In genomic region chr10:21726601-21727295, GRCh38 we compare ENCODE assay signal across 21 cellular contexts.
DNase-seq lines count a peak whose midpoint lies in the region; ATAC-seq, FAIRE-seq and TF ChIP-seq lines count a peak whose summit lies in the region.
"Had no signal": no experiment of that assay in that cellular context is flagged by ENCODE, and none has a peak within 500 bp of the region (broad histone marks: within the 10 kb centered on the region; RNA-seq: fewer than 3 reads in every experiment).

No MANE protein-coding gene starts in this region.

- H3K9me3 Mint-ChIP-seq in Caco-2 (ENCODE audit: unreplicated experiment), result no peaks in the 10 kb centered on the region
- H3K9me3 Mint-ChIP-seq: CD8-positive, alpha-beta memory T cell; effector memory CD8-positive, alpha-beta T cell had no signal

- peaks cover 35% of the 10 kb centered on the region for H3K4me1 Mint-ChIP-seq in Caco-2 (ENCODE audit: low read depth, unreplicated experiment)

- peak overlapping the region; percentile 48 for H3K27ac Mint-ChIP-seq in Caco-2 (ENCODE audit: unreplicated experiment)

- ATAC-seq in K562 (no peak), HG02884 (IDR thresholded peaks at IDR 0.05; ENCODE audit: unreplicated experiment) (no peak)
- ATAC-seq: stimulated activated naive CD8-positive, alpha-beta T cell treated with anti-CD3 and anti-CD28 coated beads, Interleukin-15, Interleukin-2, amounts not matched to agents 100 U/mL and 50 U/mL, for 24 hours had no signal

- no peak overlapping the region for H3K4ac ChIP-seq in mesendoderm (ENCODE audit: low read depth, low read length)

- intact Hi-C loops in Caco-2 (cut with micrococcal nuclease; ENCODE audit: unreplicated experiment), result loop anchor here (1.0 to 10.0 kb wide), 2 partner anchors 25 to 362 kb away; no protein-coding TSS in a partner anchor
- intact Hi-C loops in K562 (cut with micrococcal nuclease), result loop anchor here (10.0 kb wide), 1 partner anchor 102 kb away; no protein-coding TSS in a partner anchor

- H4K20me1 ChIP-seq in K562 (replicated peaks; ENCODE audit: control insufficient read depth, insufficient read depth, low read length), result 0 out of 2 replicates have a peak, but pooled peaks cover 5% of the 10 kb centered on the region

- H3K23ac ChIP-seq in mesendoderm (ENCODE audit: low read length), result no peak overlapping the region

- WGBS in K562 (ENCODE audit: insufficient coverage, low coverage, missing lambda C conversion rate), result 60% methylated on average over 3 of the region's 3 CpGs
- no CpG with 5 or more reads among the region's 3 CpGs for WGBS in mesendoderm (ENCODE audit: extremely low coverage, insufficient coverage, low lambda C conversion rate)

- no peaks in the 10 kb centered on the region for H3K27me3 Mint-ChIP-seq in Caco-2 (ENCODE audit: insufficient read depth, unreplicated experiment)
- H3K27me3 Mint-ChIP-seq: CD8-positive, alpha-beta memory T cell; effector memory CD8-positive, alpha-beta T cell had no signal

- DNase-seq in Caco-2, result no peak
- DNase-seq in LHCN-M2 (ENCODE audit: low read depth), result peak; percentile 7
- peak in 3 of 4 experiments; percentile 24 to 46 (median 42) for DNase-seq in K562 (ENCODE audit: extremely low read depth in 1 of 4, low spot score in 3 of 4)
- DNase-seq in mesendoderm, result peak; percentile 63
- DNase-seq in GM12892 (ENCODE audit: insufficient read length), result no peak
- no peak for DNase-seq in DMS53 (lab: John Stamatoyannopoulos, UW)
- DNase-seq in activated effector memory CD4-positive, alpha-beta T cell treated with anti-CD3 and anti-CD28 coated beads, Interleukin-2, amount 50 U/mL, for 16 hours, result no peak
- DNase-seq: activated CD4-positive, alpha-beta T cell treated with anti-CD3 and anti-CD28 coated beads, Interleukin-2, amount 50 U/mL, for 4 hours; activated T-cell treated with anti-CD3 and anti-CD28 coated beads, Interleukin-2, amount 50 U/mL, for 1 hour; CD8-positive, alpha-beta memory T cell; central memory CD4-positive, alpha-beta T cell; effector memory CD8-positive, alpha-beta T cell; midbrain; NCI-H1092; NCI-H2171; SHP77 treated with DMSO at 0.1 percent for 48 hours; stimulated activated CD4-positive, alpha-beta T cell treated with anti-CD3 and anti-CD28 coated beads, Interleukin-12 subunit alpha, Interleukin-12 subunit beta, amount 100 ng/mL, for 4 hours; stimulated activated naive CD8-positive, alpha-beta T cell treated with anti-CD3 and anti-CD28 coated beads, Interleukin-15, Interleukin-2, amounts not matched to agents 100 U/mL and 50 U/mL, for 24 hours; uterus had no signal

- H2BK15ac ChIP-seq in mesendoderm (replicated peaks; ENCODE audit: low read depth), result no peak overlapping the region

- H3K27ac ChIP-seq in K562 (ENCODE audit: extremely low read depth, low read depth, low read length) (no peak overlapping the region), mesendoderm (ENCODE audit: low read depth, low read length) (peak overlapping the region; percentile 19)
- H3K27ac ChIP-seq: parathyroid adenoma, uterus had no signal

- no peak for TF ChIP-seq RAD21 in K562 (CRISPR knock-in tag; conservative IDR thresholded peaks at IDR 0.05 in 1 of 2, IDR thresholded peaks at IDR 0.05 in 1 of 2)

- H3K36me3 ChIP-seq in Caco-2 (ENCODE audit: control insufficient read depth, insufficient read depth, low read length) (peaks cover 2% of the 10 kb centered on the region; the same call in 1 of the 2 replicates), K562 (ENCODE audit: control insufficient read depth, insufficient read depth, low read length) (peaks cover 58% of the 10 kb centered on the region), mesendoderm (ENCODE audit: control insufficient read depth, insufficient read depth, low read length) (no peaks in the 10 kb centered on the region)
- H3K36me3 ChIP-seq: uterus had no signal

- H2AFZ ChIP-seq in K562 (ENCODE audit: low read depth, low read length), result no peak overlapping the region
- H2AFZ ChIP-seq: parathyroid adenoma had no signal

- H3K9me3 ChIP-seq in Caco-2 (no peaks in the 10 kb centered on the region), K562 (replicated peaks; ENCODE audit: control insufficient read depth, insufficient read depth, low read depth, low read length) (no peaks in the 10 kb centered on the region)
- H3K9me3 ChIP-seq: uterus had no signal

- TF ChIP-seq EP300 in K562 (IDR thresholded peaks at IDR 0.05; ENCODE audit: low read length), result no peak

- H3K4me3 Mint-ChIP-seq in Caco-2 (ENCODE audit: unreplicated experiment), result peak overlapping the region; percentile 50
- H3K4me3 Mint-ChIP-seq: CD8-positive, alpha-beta memory T cell; effector memory CD8-positive, alpha-beta T cell had no signal

- no peak overlapping the region for H3K4me2 ChIP-seq in K562 (ENCODE audit: insufficient read depth, low read length)
- H3K4me2 ChIP-seq in mesendoderm (ENCODE audit: low read length), result no peak overlapping the region

- H3K9me1 ChIP-seq in K562 (ENCODE audit: control insufficient read depth, insufficient read depth, low read length), result no peaks in the 10 kb centered on the region

- peaks cover 7% of the 10 kb centered on the region; the same call in 1 of the 3 replicates for H3K79me2 ChIP-seq in K562 (ENCODE audit: control insufficient read depth, insufficient read depth, low read length)
- H3K79me2 ChIP-seq in mesendoderm (ENCODE audit: control insufficient read depth, insufficient read depth, low read length), result no peaks in the 10 kb centered on the region
- H3K79me2 ChIP-seq: parathyroid adenoma had no signal

- CTCF ChIA-PET in Caco-2 (lab: Charles Lee) (interaction anchor here (1.4 kb wide), 1 partner anchor 231 kb away, joined by 6 read pairs; no protein-coding TSS in a partner anchor), K562 (lab: Yijun Ruan, JAX; ENCODE audit: low intra/inter-chr PET ratio) (no interaction called here)

- H3K9ac ChIP-seq in K562 (ENCODE audit: insufficient read depth in 1 of 2, low read depth in 2 of 2, low read length in 2 of 2) (no peak overlapping the region), mesendoderm (ENCODE audit: low read length) (no peak overlapping the region)
- H3K9ac ChIP-seq: parathyroid adenoma had no signal

- in situ Hi-C loops in K562 (cut with MboI), result no loop called here

- H3K4me1 ChIP-seq in Caco-2, result peaks cover 36% of the 10 kb centered on the region
- H3K4me1 ChIP-seq in K562 (replicated peaks in 1 of 2; ENCODE audit: control insufficient read depth in 2 of 2, insufficient read depth in 2 of 2, low read length in 2 of 2), result peaks cover 0 to 20% of the 10 kb centered on the region in 2 experiments; a peak in 3 of 5 replicates
- peaks cover 4% of the 10 kb centered on the region for H3K4me1 ChIP-seq in mesendoderm (ENCODE audit: control insufficient read depth, low read depth, low read length)

- H2AK5ac ChIP-seq in mesendoderm (ENCODE audit: low read length), result no peak overlapping the region

- H2BK120ac ChIP-seq in mesendoderm (ENCODE audit: low read depth, low read length), result peak overlapping the region; percentile 97

- peak overlapping the region; percentile 36 for H3K56ac ChIP-seq in mesendoderm (ENCODE audit: low read length)

- POLR2A ChIA-PET in Caco-2 (lab: Charles Lee) (no interaction called here), K562 (lab: Yijun Ruan, JAX) (no interaction called here)

- H3K79me1 ChIP-seq in mesendoderm (ENCODE audit: low read length), result peaks cover 2% of the 10 kb centered on the region

- H4K8ac ChIP-seq in mesendoderm (ENCODE audit: low read depth, low read length), result no peak overlapping the region

- H3K36me3 Mint-ChIP-seq in Caco-2 (ENCODE audit: insufficient read depth, unreplicated experiment), result peaks cover 66% of the 10 kb centered on the region

- BruUV-seq in Caco-2 (replicated peaks; lab: Mats Ljungman, UMichigan), result no TSS peak
- no TSS peak for BruUV-seq in K562 (replicated peaks; lab: Mats Ljungman, UMichigan)

- H3K4me3 ChIP-seq in Caco-2 (ENCODE audit: low read depth, low read length) (no peak overlapping the region), K562 (no peak overlapping the region), mesendoderm (ENCODE audit: low read length) (no peak overlapping the region)
- H3K4me3 ChIP-seq: uterus had no signal

- TF ChIP-seq POLR2A in K562 (conservative IDR thresholded peaks at IDR 0.05) (no peak), GM12892 (IDR thresholded peaks at IDR 0.05; ENCODE audit: low read depth, low read length) (no peak)

- FAIRE-seq in K562 (lab: Jason Lieb, UNC), result no peak
- FAIRE-seq in GM12892 (lab: Jason Lieb, UNC), result no peak

- no peaks in the 10 kb centered on the region for H3K27me3 ChIP-seq in Caco-2 (replicated peaks; ENCODE audit: control insufficient read depth, insufficient read depth, low read length)
- no peaks in the 10 kb centered on the region for H3K27me3 ChIP-seq in K562 (ENCODE audit: control insufficient read depth in 2 of 2, insufficient read depth in 2 of 2, low read length in 2 of 2)
- H3K27me3 ChIP-seq in mesendoderm (ENCODE audit: insufficient read depth, low read length, poor library complexity), result no peaks in the 10 kb centered on the region
- H3K27me3 ChIP-seq: uterus had no signal

- H3K18ac ChIP-seq in mesendoderm (ENCODE audit: low read length), result no peak overlapping the region

- H2BK5ac ChIP-seq in mesendoderm (ENCODE audit: low read length), result peak overlapping the region; percentile 17

- no peak overlapping the region for H4K5ac ChIP-seq in mesendoderm (ENCODE audit: low read length)

- TF ChIP-seq CTCF in Caco-2 (IDR thresholded peaks at IDR 0.05; ENCODE audit: insufficient read depth in 1 of 2, low read depth in 1 of 2, low read length in 1 of 2, severe bottlenecking in 1 of 2, unreplicated experiment in 1 of 2) (no peak), K562 (IDR thresholded peaks at IDR 0.05 in 2 of 3, conservative IDR thresholded peaks at IDR 0.05 in 1 of 3; ENCODE audit: insufficient read depth in 2 of 3, low read depth in 1 of 3, low read length in 3 of 3) (no peak)

TF ChIP-seq in K562, 482 proteins besides CTCF, POLR2A, EP300 and RAD21:
- TF ChIP-seq NR2C1 (IDR thresholded peaks at IDR 0.05) (peak; percentile 68), NR2C1 (tag; IDR thresholded peaks at IDR 0.05) (peak; percentile 68), DPF2 (IDR thresholded peaks at IDR 0.05) (no peak)

Comparison
In these comparisons a context has a peak if more than half of its experiments do, and no peak if none do; other contexts are left out.
1. DNase-seq: peak in LHCN-M2 (single experiment), K562 (3 of 4) and mesendoderm (single experiment); none in Caco-2 (0 of 2), GM12892 (single experiment), DMS53 (single experiment) and activated effector memory CD4-positive, alpha-beta T cell treated with anti-CD3 and anti-CD28 coated beads, Interleukin-2, amount 50 U/mL, for 16 hours (single experiment).